Comparison of ENCODE assay signal across 1 cellular context in genomic region chr9:100350188-100350587, GRCh38.
TF ChIP-seq lines count a peak whose summit lies in the region.

No MANE protein-coding gene starts in this region.

TF ChIP-seq in HepG2, 621 proteins besides CTCF, POLR2A, EP300 and RAD21 (continued from another document):
- TF ChIP-seq SAP130 (CRISPR knock-in tag; IDR thresholded peaks at IDR 0.05; ENCODE audit: low read depth): peak; percentile 8; the same call in 1 of the 2 replicates
